1 cellular context compared by ENCODE assay signal in the genomic region with DNA sequence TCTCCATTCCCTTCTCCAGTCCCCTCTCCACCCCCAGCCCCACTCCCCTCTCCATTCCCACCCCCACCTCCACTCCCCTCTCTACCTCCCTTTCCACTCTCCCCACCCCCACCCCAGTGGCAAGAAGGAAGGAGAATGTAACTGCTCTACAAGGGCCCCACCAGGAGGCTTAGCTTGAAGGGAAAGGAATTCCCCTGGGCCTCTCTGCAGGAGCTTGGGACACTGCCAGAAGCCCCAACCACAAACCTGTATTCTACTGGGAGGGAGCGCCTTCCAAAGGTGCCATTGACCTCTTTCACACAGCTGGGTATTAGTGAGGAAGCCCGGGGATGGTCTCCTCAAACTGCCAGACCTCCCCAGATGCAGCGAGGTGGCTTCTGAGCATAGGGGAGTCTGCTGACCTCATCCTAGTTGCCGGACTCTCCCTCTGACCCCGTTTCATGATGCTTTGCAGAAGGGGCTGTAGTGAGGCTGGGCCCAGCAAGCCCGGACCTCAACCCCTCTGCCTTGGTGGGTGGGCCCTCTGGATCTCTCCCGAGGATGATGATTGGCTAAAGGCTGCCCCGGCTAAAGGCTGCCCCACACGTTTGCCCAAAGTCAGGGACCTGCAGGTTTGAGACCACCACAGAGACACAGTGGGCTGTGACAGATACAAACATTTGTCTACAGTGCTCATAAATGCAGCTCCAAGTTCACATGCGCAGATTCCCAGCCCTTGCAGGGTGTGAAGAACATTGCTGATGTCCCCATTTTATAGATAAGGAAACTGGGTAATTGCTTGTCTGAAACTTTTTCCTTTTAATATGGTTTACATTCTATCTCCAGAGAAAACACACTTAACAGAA.
TF ChIP-seq lines count a peak whose summit lies in the region.

No MANE protein-coding gene starts in this region.

TF ChIP-seq in A549, 52 proteins besides CTCF, POLR2A, EP300 and RAD21 (continued from another document):
- TF ChIP-seq, protein P1, sequence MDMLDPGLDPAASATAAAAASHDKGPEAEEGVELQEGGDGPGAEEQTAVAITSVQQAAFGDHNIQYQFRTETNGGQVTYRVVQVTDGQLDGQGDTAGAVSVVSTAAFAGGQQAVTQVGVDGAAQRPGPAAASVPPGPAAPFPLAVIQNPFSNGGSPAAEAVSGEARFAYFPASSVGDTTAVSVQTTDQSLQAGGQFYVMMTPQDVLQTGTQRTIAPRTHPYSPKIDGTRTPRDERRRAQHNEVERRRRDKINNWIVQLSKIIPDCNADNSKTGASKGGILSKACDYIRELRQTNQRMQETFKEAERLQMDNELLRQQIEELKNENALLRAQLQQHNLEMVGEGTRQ (IDR thresholded peaks at IDR 0.05): no peak
- TF ChIP-seq JUNB (IDR thresholded peaks at IDR 0.05) (no peak), SMC3 (IDR thresholded peaks at IDR 0.05) (no peak), RFX5 (IDR thresholded peaks at IDR 0.05) (no peak), NFE2L2 (conservative IDR thresholded peaks at IDR 0.05; ENCODE audit: low read length) (no peak), FOSB (CRISPR knock-in tag; IDR thresholded peaks at IDR 0.05) (no peak)
